ENCODE assay signal across 3 cellular contexts in genomic region chr2:71070294-71071025, GRCh38.
TF ChIP-seq lines count a peak whose summit lies in the region.

No MANE protein-coding gene starts in this region.

TF ChIP-seq in SK-N-SH, 30 proteins besides CTCF, POLR2A, EP300 and RAD21 (continues in another document):
- TF ChIP-seq MEF2A (IDR thresholded peaks at IDR 0.05; ENCODE audit: borderline replicate concordance, low read depth) (no peak), USF2 (IDR thresholded peaks at IDR 0.05; ENCODE audit: borderline replicate concordance, low read depth, low read length) (no peak), NFIC (IDR thresholded peaks at IDR 0.05; ENCODE audit: borderline replicate concordance) (no peak), MAX (IDR thresholded peaks at IDR 0.05; ENCODE audit: low read depth) (no peak), SIN3A (IDR thresholded peaks at IDR 0.05; ENCODE audit: borderline replicate concordance, low read depth, low read length) (no peak), RFX5 (IDR thresholded peaks at IDR 0.05; ENCODE audit: low read length) (no peak), REST (IDR thresholded peaks at IDR 0.05; ENCODE audit: low read depth, low read length) (no peak), NRF1 (IDR thresholded peaks at IDR 0.05; ENCODE audit: low read depth, low read length) (no peak), EZH2phosphoT487 (IDR thresholded peaks at IDR 0.05; ENCODE audit: borderline replicate concordance, low read depth) (no peak), POLR2AphosphoS5 (IDR thresholded peaks at IDR 0.05; ENCODE audit: low read depth, low read length) (no peak), CHD2 (IDR thresholded peaks at IDR 0.05; ENCODE audit: low read length, partially characterized antibody) (no peak), TAF1 (IDR thresholded peaks at IDR 0.05; ENCODE audit: borderline replicate concordance, low read depth, low read length) (no peak)
- TF ChIP-seq, protein P1, sequence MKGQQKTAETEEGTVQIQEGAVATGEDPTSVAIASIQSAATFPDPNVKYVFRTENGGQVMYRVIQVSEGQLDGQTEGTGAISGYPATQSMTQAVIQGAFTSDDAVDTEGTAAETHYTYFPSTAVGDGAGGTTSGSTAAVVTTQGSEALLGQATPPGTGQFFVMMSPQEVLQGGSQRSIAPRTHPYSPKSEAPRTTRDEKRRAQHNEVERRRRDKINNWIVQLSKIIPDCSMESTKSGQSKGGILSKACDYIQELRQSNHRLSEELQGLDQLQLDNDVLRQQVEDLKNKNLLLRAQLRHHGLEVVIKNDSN (IDR thresholded peaks at IDR 0.05; ENCODE audit: borderline replicate concordance, low read depth) = no peak

TF ChIP-seq in SK-N-SH treated with all-trans-retinoic acid at 6 μM for 48 hours, 23 proteins besides CTCF, POLR2A, EP300 and RAD21 (continues in another document):
- TF ChIP-seq OSR1 (CRISPR knock-in tag; IDR thresholded peaks at IDR 0.05) (no peak), ZNF70 (CRISPR knock-in tag; IDR thresholded peaks at IDR 0.05) (no peak), POU6F1 (CRISPR knock-in tag; IDR thresholded peaks at IDR 0.05; ENCODE audit: borderline replicate concordance, low read depth) (no peak), TCF4 (CRISPR knock-in tag; IDR thresholded peaks at IDR 0.05; ENCODE audit: borderline replicate concordance) (no peak), RARB (CRISPR knock-in tag; IDR thresholded peaks at IDR 0.05) (no peak), TOX (CRISPR knock-in tag; IDR thresholded peaks at IDR 0.05; ENCODE audit: borderline replicate concordance) (no peak), ZNF8 (CRISPR knock-in tag; IDR thresholded peaks at IDR 0.05) (no peak), ZFP30 (CRISPR knock-in tag; IDR thresholded peaks at IDR 0.05) (no peak), TSHZ2 (CRISPR knock-in tag; IDR thresholded peaks at IDR 0.05) (no peak), ZC3H10 (CRISPR knock-in tag; IDR thresholded peaks at IDR 0.05) (no peak), ZFP3 (CRISPR knock-in tag; IDR thresholded peaks at IDR 0.05) (no peak), ZNF565 (CRISPR knock-in tag; conservative IDR thresholded peaks at IDR 0.05; ENCODE audit: low read depth) (no peak)
- TF ChIP-seq, protein P2, sequence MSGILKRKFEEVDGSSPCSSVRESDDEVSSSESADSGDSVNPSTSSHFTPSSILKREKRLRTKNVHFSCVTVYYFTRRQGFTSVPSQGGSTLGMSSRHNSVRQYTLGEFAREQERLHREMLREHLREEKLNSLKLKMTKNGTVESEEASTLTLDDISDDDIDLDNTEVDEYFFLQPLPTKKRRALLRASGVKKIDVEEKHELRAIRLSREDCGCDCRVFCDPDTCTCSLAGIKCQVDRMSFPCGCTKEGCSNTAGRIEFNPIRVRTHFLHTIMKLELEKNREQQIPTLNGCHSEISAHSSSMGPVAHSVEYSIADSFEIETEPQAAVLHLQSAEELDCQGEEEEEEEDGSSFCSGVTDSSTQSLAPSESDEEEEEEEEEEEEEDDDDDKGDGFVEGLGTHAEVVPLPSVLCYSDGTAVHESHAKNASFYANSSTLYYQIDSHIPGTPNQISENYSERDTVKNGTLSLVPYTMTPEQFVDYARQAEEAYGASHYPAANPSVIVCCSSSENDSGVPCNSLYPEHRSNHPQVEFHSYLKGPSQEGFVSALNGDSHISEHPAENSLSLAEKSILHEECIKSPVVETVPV (CRISPR knock-in tag; IDR thresholded peaks at IDR 0.05) = no peak
- TF ChIP-seq, protein P3, sequence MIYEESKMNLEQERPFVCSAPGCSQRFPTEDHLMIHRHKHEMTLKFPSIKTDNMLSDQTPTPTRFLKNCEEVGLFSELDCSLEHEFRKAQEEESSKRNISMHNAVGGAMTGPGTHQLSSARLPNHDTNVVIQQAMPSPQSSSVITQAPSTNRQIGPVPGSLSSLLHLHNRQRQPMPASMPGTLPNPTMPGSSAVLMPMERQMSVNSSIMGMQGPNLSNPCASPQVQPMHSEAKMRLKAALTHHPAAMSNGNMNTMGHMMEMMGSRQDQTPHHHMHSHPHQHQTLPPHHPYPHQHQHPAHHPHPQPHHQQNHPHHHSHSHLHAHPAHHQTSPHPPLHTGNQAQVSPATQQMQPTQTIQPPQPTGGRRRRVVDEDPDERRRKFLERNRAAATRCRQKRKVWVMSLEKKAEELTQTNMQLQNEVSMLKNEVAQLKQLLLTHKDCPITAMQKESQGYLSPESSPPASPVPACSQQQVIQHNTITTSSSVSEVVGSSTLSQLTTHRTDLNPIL (CRISPR knock-in tag; IDR thresholded peaks at IDR 0.05; ENCODE audit: low read depth) = no peak

TF ChIP-seq in GM12878, 131 proteins besides CTCF, POLR2A, EP300 and RAD21 (continues in another document):
- no peak for TF ChIP-seq CREM (IDR thresholded peaks at IDR 0.05; ENCODE audit: low read depth)
- peak; percentile 83; the same call in 1 of the 2 replicates for TF ChIP-seq POLR2AphosphoS5 (IDR thresholded peaks at IDR 0.05; ENCODE audit: low read length)
- TF ChIP-seq SREBF1 (IDR thresholded peaks at IDR 0.05; ENCODE audit: low read length) = no peak
- TF ChIP-seq SMARCA5 (IDR thresholded peaks at IDR 0.05) = peak; percentile 66; the same call in 1 of the 2 replicates
- TF ChIP-seq TCF7 (IDR thresholded peaks at IDR 0.05; ENCODE audit: borderline replicate concordance) = no peak
- peak; percentile 33; the same call in 1 of the 2 replicates for TF ChIP-seq SMC3 (IDR thresholded peaks at IDR 0.05; ENCODE audit: borderline replicate concordance, low read length)
- TF ChIP-seq SPI1 (IDR thresholded peaks at IDR 0.05; ENCODE audit: borderline replicate concordance, insufficient read depth, low read depth, low read length) = no peak
- no peak for TF ChIP-seq YBX1 (IDR thresholded peaks at IDR 0.05)
- peak; percentile 91 for TF ChIP-seq PAX5 (IDR thresholded peaks at IDR 0.05; ENCODE audit: borderline replicate concordance, low read depth, low read length)
- TF ChIP-seq, protein P1 (IDR thresholded peaks at IDR 0.05; ENCODE audit: borderline replicate concordance, extremely low read length, insufficient read depth, low read depth, low read length) = no peak
- 0 out of 2 replicates have a peak, but pooled peaks have one; percentile 16 for TF ChIP-seq MLLT1 (IDR thresholded peaks at IDR 0.05)
- peak; percentile 32; the same call in 1 of the 2 replicates for TF ChIP-seq IKZF1 (conservative IDR thresholded peaks at IDR 0.05)
- peak; percentile 77 for TF ChIP-seq TAF1 (IDR thresholded peaks at IDR 0.05; ENCODE audit: borderline replicate concordance, low read depth, low read length)
- no peak for TF ChIP-seq RELA (IDR thresholded peaks at IDR 0.05; ENCODE audit: borderline replicate concordance, partially characterized antibody)
- TF ChIP-seq TCF3 (IDR thresholded peaks at IDR 0.05; ENCODE audit: borderline replicate concordance, insufficient read depth, low read depth, low read length) = no peak
- TF ChIP-seq ETV6 (conservative IDR thresholded peaks at IDR 0.05 in 1 of 2, IDR thresholded peaks at IDR 0.05 in 1 of 2; ENCODE audit: borderline replicate concordance in 1 of 2, low read depth in 1 of 2) = no peak
- 0 out of 2 replicates have a peak, but pooled peaks have one; percentile 38 for TF ChIP-seq POLR2AphosphoS2 (IDR thresholded peaks at IDR 0.05; ENCODE audit: low read depth, low read length)
- no peak for TF ChIP-seq TCF12 (IDR thresholded peaks at IDR 0.05; ENCODE audit: low read depth, low read length)
- no peak for TF ChIP-seq SUPT20H (IDR thresholded peaks at IDR 0.05; ENCODE audit: borderline replicate concordance, control insufficient read depth, low read depth, low read length)
- TF ChIP-seq MAX (IDR thresholded peaks at IDR 0.05; ENCODE audit: low read depth, low read length) = no peak
- no peak for TF ChIP-seq BCLAF1 (IDR thresholded peaks at IDR 0.05)
- no peak for TF ChIP-seq SMAD1 (IDR thresholded peaks at IDR 0.05; ENCODE audit: low read depth, partially characterized antibody)
- no peak for TF ChIP-seq ZNF384 (IDR thresholded peaks at IDR 0.05; ENCODE audit: borderline replicate concordance, low read depth, low read length)
- TF ChIP-seq NR2C2 (IDR thresholded peaks at IDR 0.05; ENCODE audit: borderline replicate concordance, control insufficient read depth, insufficient read length, low read depth) = no peak
- TF ChIP-seq SKIL (IDR thresholded peaks at IDR 0.05; ENCODE audit: low read depth, poor library complexity, severe bottlenecking) = peak; percentile 7
- peak; percentile 48; the same call in 1 of the 3 replicates for TF ChIP-seq POU2F2 (IDR thresholded peaks at IDR 0.05; ENCODE audit: borderline replicate concordance, low read depth, low read length)
- TF ChIP-seq, protein P4, sequence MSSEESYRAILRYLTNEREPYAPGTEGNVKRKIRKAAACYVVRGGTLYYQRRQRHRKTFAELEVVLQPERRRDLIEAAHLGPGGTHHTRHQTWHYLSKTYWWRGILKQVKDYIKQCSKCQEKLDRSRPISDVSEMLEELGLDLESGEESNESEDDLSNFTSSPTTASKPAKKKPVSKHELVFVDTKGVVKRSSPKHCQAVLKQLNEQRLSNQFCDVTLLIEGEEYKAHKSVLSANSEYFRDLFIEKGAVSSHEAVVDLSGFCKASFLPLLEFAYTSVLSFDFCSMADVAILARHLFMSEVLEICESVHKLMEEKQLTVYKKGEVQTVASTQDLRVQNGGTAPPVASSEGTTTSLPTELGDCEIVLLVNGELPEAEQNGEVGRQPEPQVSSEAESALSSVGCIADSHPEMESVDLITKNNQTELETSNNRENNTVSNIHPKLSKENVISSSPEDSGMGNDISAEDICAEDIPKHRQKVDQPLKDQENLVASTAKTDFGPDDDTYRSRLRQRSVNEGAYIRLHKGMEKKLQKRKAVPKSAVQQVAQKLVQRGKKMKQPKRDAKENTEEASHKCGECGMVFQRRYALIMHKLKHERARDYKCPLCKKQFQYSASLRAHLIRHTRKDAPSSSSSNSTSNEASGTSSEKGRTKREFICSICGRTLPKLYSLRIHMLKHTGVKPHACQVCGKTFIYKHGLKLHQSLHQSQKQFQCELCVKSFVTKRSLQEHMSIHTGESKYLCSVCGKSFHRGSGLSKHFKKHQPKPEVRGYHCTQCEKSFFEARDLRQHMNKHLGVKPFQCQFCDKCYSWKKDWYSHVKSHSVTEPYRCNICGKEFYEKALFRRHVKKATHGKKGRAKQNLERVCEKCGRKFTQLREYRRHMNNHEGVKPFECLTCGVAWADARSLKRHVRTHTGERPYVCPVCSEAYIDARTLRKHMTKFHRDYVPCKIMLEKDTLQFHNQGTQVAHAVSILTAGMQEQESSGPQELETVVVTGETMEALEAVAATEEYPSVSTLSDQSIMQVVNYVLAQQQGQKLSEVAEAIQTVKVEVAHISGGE (CRISPR knock-in tag; IDR thresholded peaks at IDR 0.05) = 0 out of 2 replicates have a peak, but pooled peaks have one; percentile 12
